Comparison of ENCODE assay signal across 8 cellular contexts in genomic region chr11:30917859-30918478, GRCh38.
DNase-seq lines count a peak whose midpoint lies in the region; ATAC-seq and TF ChIP-seq lines count a peak whose summit lies in the region.

No MANE protein-coding gene starts in this region.

- H3K9ac ChIP-seq in adipocyte (ENCODE audit: low read length): no peak overlapping the region

- intact Hi-C loops in A673 (cut with micrococcal nuclease; ENCODE audit: unreplicated experiment): loop anchor here (1.0 to 10.0 kb wide), 8 partner anchors 331 to 1571 kb away; partner anchors contain the start of gene MPPED2

- no TSS peak for BruUV-seq in A673 (replicated peaks; lab: Mats Ljungman, UMichigan)

- no peak for TF ChIP-seq EP300 in suprapubic skin (IDR thresholded peaks at IDR 0.05)

- peak; percentile 99 for TF ChIP-seq CTCF in A673 (conservative IDR thresholded peaks at IDR 0.05; ENCODE audit: low read depth, low read length)
- 0 out of 2 replicates have a peak, but pooled peaks have one; percentile 11 for TF ChIP-seq CTCF in GM12874 (IDR thresholded peaks at IDR 0.05; ENCODE audit: insufficient read depth, low read depth, low read length)
- peak; percentile 31 to 45 for TF ChIP-seq CTCF in suprapubic skin (IDR thresholded peaks at IDR 0.05)

- POLR2A ChIA-PET in A673 (lab: Charles Lee; ENCODE audit: low non-redundant PET): no interaction called here

- ATAC-seq in HG02642 (IDR thresholded peaks at IDR 0.05; ENCODE audit: poor library complexity, unreplicated experiment): peak; percentile 74

- H3K4me3 ChIP-seq in A673 (ENCODE audit: low read depth, low read length, poor library complexity, severe bottlenecking): no peak overlapping the region
- H3K4me3 ChIP-seq in adipocyte (ENCODE audit: low read length): no peak overlapping the region
- H3K4me3 ChIP-seq in suprapubic skin: no peak overlapping the region

- H3K9me3 ChIP-seq in A673 (ENCODE audit: low read depth, low read length, poor library complexity, severe bottlenecking) (no peaks in the 10 kb centered on the region), adipocyte (ENCODE audit: control insufficient read depth, low read length) (no peaks in the 10 kb centered on the region), suprapubic skin (no peaks in the 10 kb centered on the region)

- TF ChIP-seq POLR2A in suprapubic skin (IDR thresholded peaks at IDR 0.05): no peak

- H3K4me1 ChIP-seq in A673 (ENCODE audit: insufficient read depth, low read length, poor library complexity, severe bottlenecking) (no peaks in the 10 kb centered on the region), adipocyte (ENCODE audit: control insufficient read depth, insufficient read depth, low read length) (peaks cover 21% of the 10 kb centered on the region), suprapubic skin (no peaks in the 10 kb centered on the region)

- H3K36me3 ChIP-seq in A673 (ENCODE audit: insufficient read depth, low read length, poor library complexity, severe bottlenecking) (no peaks in the 10 kb centered on the region), adipocyte (ENCODE audit: control insufficient read depth, insufficient read depth, low read length, severe bottlenecking) (no peaks in the 10 kb centered on the region), suprapubic skin (no peaks in the 10 kb centered on the region)

- peaks cover 28% of the 10 kb centered on the region for H3K27me3 ChIP-seq in A673 (replicated peaks; ENCODE audit: insufficient read depth, low read depth, low read length, poor library complexity)
- H3K27me3 ChIP-seq in adipocyte (replicated peaks; ENCODE audit: control insufficient read depth, insufficient read depth, low read length): no peaks in the 10 kb centered on the region
- no peaks in the 10 kb centered on the region for H3K27me3 ChIP-seq in suprapubic skin

- no peak overlapping the region for H3K27ac ChIP-seq in A673 (ENCODE audit: low read depth, low read length, poor library complexity, severe bottlenecking)
- H3K27ac ChIP-seq in suprapubic skin: no peak overlapping the region

- CTCF ChIA-PET in A673 (lab: Charles Lee): interaction anchor here (0.6 to 1.2 kb wide), 9 partner anchors 45 to 1486 kb away, joined by 3 to 6 read pairs (median 3); no protein-coding TSS in a partner anchor

- DNase-seq in A673 (ENCODE audit: low spot score) (peak; percentile 93), NCI-H187 treated with DMSO at 0.1 percent for 48 hours (lab: John Stamatoyannopoulos, UW) (peak; percentile 16), adipocyte (ENCODE audit: low read depth) (peak; percentile 78), iPS DF 19.7 (ENCODE audit: low read depth, low spot score) (peak; percentile 3), suprapubic skin (ENCODE audit: low spot score in 2 of 2) (no peak)
- no peak for DNase-seq in activated CD4-positive, CD25-positive, alpha-beta regulatory T cell (lab: John Stamatoyannopoulos, UW)

- WGBS in suprapubic skin: 17% methylated on average over 6 of the region's 6 CpGs

Comparison
In these comparisons a context has a peak if more than half of its experiments do, and no peak if none do; other contexts are left out.
1. DNase-seq: peak in A673 (single experiment), NCI-H187 treated with DMSO at 0.1 percent for 48 hours (single experiment), adipocyte (single experiment) and iPS DF 19.7 (single experiment); none in suprapubic skin (0 of 2) and activated CD4-positive, CD25-positive, alpha-beta regulatory T cell (0 of 4).
2. CTCF ChIP-seq: peak in every context shown above with its lines; median percentile 99 in A673; 38 in suprapubic skin; 11 in GM12874.